2 cellular contexts compared by ENCODE assay signal in the genomic region with DNA sequence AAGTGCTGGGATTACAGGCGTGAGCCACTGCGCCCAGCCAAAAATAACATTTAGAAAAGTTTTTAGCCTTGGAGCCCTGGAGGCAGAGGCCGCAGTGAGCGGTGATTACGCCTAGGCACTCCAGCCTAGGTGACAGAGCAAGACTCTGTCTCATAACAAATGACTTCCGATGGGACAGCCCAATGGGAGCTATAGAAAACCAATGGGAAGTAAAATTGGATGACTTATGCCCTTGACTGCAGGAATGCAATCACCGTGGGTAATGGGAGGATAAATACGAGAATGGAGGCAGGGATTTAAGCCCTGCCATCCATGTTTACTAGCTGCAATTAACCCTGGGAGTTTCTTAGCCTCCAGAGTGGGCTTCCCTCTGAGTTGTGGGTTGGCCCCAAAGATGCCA.
TF ChIP-seq lines count a peak whose summit lies in the region.

No MANE protein-coding gene starts in this region.

TF ChIP-seq in IMR-90, 13 proteins besides CTCF, POLR2A, EP300 and RAD21:
- TF ChIP-seq USF2 (IDR thresholded peaks at IDR 0.05; ENCODE audit: low read depth, low read length) = no peak
- no peak for TF ChIP-seq NFE2L2 (IDR thresholded peaks at IDR 0.05; ENCODE audit: low read depth, low read length)
- TF ChIP-seq ELK1 (IDR thresholded peaks at IDR 0.05; ENCODE audit: borderline replicate concordance, low read depth, low read length) = no peak
- no peak for TF ChIP-seq CHD1 (IDR thresholded peaks at IDR 0.05; ENCODE audit: low read depth, low read length)
- no peak for TF ChIP-seq MAFK (IDR thresholded peaks at IDR 0.05; ENCODE audit: low read depth, low read length)
- TF ChIP-seq BHLHE40 (IDR thresholded peaks at IDR 0.05; ENCODE audit: low read depth, low read length) = no peak
- TF ChIP-seq FOS (IDR thresholded peaks at IDR 0.05; ENCODE audit: low read depth, low read length) = no peak
- no peak for TF ChIP-seq RCOR1 (IDR thresholded peaks at IDR 0.05; ENCODE audit: insufficient replicate concordance, low read length)
- TF ChIP-seq CEBPB (IDR thresholded peaks at IDR 0.05; ENCODE audit: low read depth, low read length) = no peak
- TF ChIP-seq RFX5 (IDR thresholded peaks at IDR 0.05; ENCODE audit: low read depth, low read length) = no peak
- TF ChIP-seq MXI1 (IDR thresholded peaks at IDR 0.05; ENCODE audit: borderline replicate concordance, low read depth, low read length) = no peak
- no peak for TF ChIP-seq SMC3 (IDR thresholded peaks at IDR 0.05; ENCODE audit: low read depth, low read length)
- TF ChIP-seq MAZ (IDR thresholded peaks at IDR 0.05; ENCODE audit: borderline replicate concordance, low read depth, low read length) = no peak

TF ChIP-seq in HepG2, 621 proteins besides CTCF, POLR2A, EP300 and RAD21:
- TF ChIP-seq, protein P1, sequence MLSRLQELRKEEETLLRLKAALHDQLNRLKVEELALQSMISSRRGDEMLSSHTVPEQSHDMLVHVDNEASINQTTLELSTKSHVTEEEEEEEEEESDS (CRISPR knock-in tag; IDR thresholded peaks at IDR 0.05; ENCODE audit: borderline replicate concordance) = no peak
- TF ChIP-seq MAX (IDR thresholded peaks at IDR 0.05) (no peak), ATF5 (CRISPR knock-in tag; IDR thresholded peaks at IDR 0.05; ENCODE audit: low read depth) (no peak), ZFP62 (CRISPR knock-in tag; IDR thresholded peaks at IDR 0.05) (no peak), SYNCRIP (IDR thresholded peaks at IDR 0.05; ENCODE audit: insufficient read depth, low read depth, low read length) (no peak), SRF (IDR thresholded peaks at IDR 0.05; ENCODE audit: low read depth, low read length) (no peak), CREB1 (IDR thresholded peaks at IDR 0.05) (no peak), CREB1 (CRISPR knock-in tag; IDR thresholded peaks at IDR 0.05) (no peak), TRAFD1 (CRISPR knock-in tag; IDR thresholded peaks at IDR 0.05; ENCODE audit: borderline replicate concordance) (no peak), TCF7L2 (IDR thresholded peaks at IDR 0.05; ENCODE audit: low read depth, low read length) (no peak)
